25 cellular contexts compared by ENCODE assay signal in genomic region chr13:43861863-43862262, GRCh38. TPM values are rescaled to one million over a fixed set of nuclear protein-coding genes. Genes with fewer than 3 reads are reported as not detected.
"Had no signal": no experiment of that assay in that cellular context is flagged by ENCODE, and none has a peak within 500 bp of the region (broad histone marks: within the 10 kb centered on the region; RNA-seq: fewer than 3 reads in every experiment).

No MANE protein-coding gene starts in this region.

- DNase-seq: cortex of kidney; effector memory CD8-positive, alpha-beta T cell; foreskin keratinocyte; heart left ventricle; left cardiac atrium; left lung; mammary epithelial cell; mesendoderm; midbrain; naive thymus-derived CD4-positive, alpha-beta T cell; right lobe of liver; stimulated activated CD4-positive, alpha-beta T cell treated with anti-CD3 and anti-CD28 coated beads, Interleukin-12 subunit alpha, Interleukin-12 subunit beta, amount 100 ng/mL, for 4 hours; stimulated activated CD4-positive, alpha-beta T cell treated with anti-CD3 and anti-CD28 coated beads, Interleukin-1b, Interleukin-23, amount 100 ng/mL, for 48 hours; stimulated activated CD4-positive, alpha-beta T cell treated with anti-CD3 and anti-CD28 coated beads, Interleukin-4, amount 100 ng/mL, for 1 hour; stimulated activated CD8-positive, alpha-beta memory T cell treated with anti-CD3 and anti-CD28 coated beads, Interleukin-4, amount 100 ng/mL, for 48 hours; stimulated activated naive CD4-positive, alpha-beta T cell; stimulated activated naive CD8-positive, alpha-beta T cell treated with anti-CD3 and anti-CD28 coated beads, Interleukin-15, amount 100 ng/mL, for 72 hours; tibial artery had no signal

- H3K9ac ChIP-seq: neural progenitor cell, parathyroid adenoma had no signal

- H3K36me3 ChIP-seq: gastroesophageal sphincter, neural progenitor cell, tibial artery had no signal

- H2AFZ ChIP-seq: hepatocyte, neural progenitor cell, parathyroid adenoma had no signal

- H3K4me3 ChIP-seq: gastroesophageal sphincter, heart left ventricle, hepatocyte, left lung, neural progenitor cell, right lobe of liver, smooth muscle cell, tibial artery had no signal

- H3K27me3 ChIP-seq: foreskin keratinocyte, gastroesophageal sphincter, heart left ventricle, hepatocyte, left lung, neural progenitor cell, right lobe of liver, tibial artery had no signal

- H3K9me3 ChIP-seq: gastroesophageal sphincter, heart left ventricle, left lung, right lobe of liver, tibial artery had no signal

- H3K4me1 ChIP-seq: gastroesophageal sphincter, heart left ventricle, left lung, neural progenitor cell, parathyroid adenoma, right lobe of liver, tibial artery had no signal

- H3K4me2 ChIP-seq: hepatocyte, neural progenitor cell, smooth muscle cell had no signal

- H3K79me2 ChIP-seq: hepatocyte, parathyroid adenoma had no signal

- FAIRE-seq: endometrium, islet of Langerhans had no signal

- H3K27ac ChIP-seq: foreskin keratinocyte, gastroesophageal sphincter, heart left ventricle, hepatocyte, left lung, neural progenitor cell, parathyroid adenoma, right lobe of liver, tibial artery had no signal

- ATAC-seq: effector memory CD8-positive, alpha-beta T cell; foreskin keratinocyte; gastroesophageal sphincter; heart left ventricle; left cardiac atrium; left lung; naive thymus-derived CD4-positive, alpha-beta T cell; right lobe of liver; stimulated activated naive CD8-positive, alpha-beta T cell treated with anti-CD3 and anti-CD28 coated beads, Interleukin-15, amount 100 ng/mL, for 72 hours had no signal

RNA-seq across cellular contexts. Expression of gene CCDC122, which starts 17.7 kb away (rescaled TPM):
- polyA plus RNA-seq: naive thymus-derived CD4-positive, alpha-beta T cell had no signal
